8 cellular contexts compared by ENCODE assay signal in the genomic region with DNA sequence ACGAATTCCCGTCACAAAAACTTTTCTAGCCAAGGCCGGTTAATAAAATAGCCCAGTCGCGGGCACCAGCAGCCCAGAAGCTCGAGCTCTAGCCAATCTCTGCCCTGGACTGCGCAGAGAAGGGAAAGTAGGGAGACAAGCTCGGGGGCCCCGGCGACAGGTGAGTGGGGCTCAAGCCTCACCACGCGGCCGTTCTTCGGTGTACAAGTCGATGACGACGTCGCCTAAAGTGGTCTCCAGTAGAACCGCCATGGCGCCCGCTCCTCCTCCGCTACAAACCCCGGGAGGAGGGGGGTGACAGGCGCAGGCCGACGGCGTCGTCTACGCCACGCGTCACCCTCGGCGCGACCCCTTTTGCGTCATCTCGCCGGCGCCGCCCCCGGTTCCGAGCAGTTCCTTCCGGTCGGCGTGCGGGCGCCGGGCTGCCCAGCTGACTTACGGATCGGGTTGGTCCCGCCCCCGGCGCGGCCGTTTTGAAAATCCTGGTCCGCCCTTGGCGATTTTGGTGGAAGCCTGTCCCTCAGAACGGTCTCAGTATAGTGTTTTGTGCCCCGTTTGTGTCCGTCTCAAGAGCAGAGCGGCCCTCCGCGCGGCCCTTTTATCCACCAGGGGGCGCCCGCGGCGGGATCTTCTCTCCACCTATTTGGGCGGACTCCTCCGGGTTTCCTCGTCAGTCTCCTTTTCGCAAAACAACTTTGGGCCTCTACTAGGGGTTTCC. TPM values are rescaled to one million over a fixed set of nuclear protein-coding genes. Genes with fewer than 3 reads are reported as not detected.
DNase-seq lines count a peak whose midpoint lies in the region; ATAC-seq and TF ChIP-seq lines count a peak whose summit lies in the region.

A gene with protein sequence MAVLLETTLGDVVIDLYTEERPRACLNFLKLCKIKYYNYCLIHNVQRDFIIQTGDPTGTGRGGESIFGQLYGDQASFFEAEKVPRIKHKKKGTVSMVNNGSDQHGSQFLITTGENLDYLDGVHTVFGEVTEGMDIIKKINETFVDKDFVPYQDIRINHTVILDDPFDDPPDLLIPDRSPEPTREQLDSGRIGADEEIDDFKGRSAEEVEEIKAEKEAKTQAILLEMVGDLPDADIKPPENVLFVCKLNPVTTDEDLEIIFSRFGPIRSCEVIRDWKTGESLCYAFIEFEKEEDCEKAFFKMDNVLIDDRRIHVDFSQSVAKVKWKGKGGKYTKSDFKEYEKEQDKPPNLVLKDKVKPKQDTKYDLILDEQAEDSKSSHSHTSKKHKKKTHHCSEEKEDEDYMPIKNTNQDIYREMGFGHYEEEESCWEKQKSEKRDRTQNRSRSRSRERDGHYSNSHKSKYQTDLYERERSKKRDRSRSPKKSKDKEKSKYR (minus strand): TSS at position 290 of the 718 bp plus-strand sequence. CDS start 38 bp downstream, at position 252.

- H3K9me3 ChIP-seq in right atrium auricular region (no peaks in the 10 kb centered on the region), vagina (no peaks in the 10 kb centered on the region)

- DNase-seq in NCI-H1694 (lab: John Stamatoyannopoulos, UW) (peak; percentile 78), T-helper 2 cell (peak; percentile 93 to 98 (median 94)), anterior cingulate cortex (lab: John Stamatoyannopoulos, UW) (peak; percentile 59 to 96 (median 92)), right atrium auricular region (ENCODE audit: low spot score) (peak; percentile 98), putamen (ENCODE audit: low spot score) (peak; percentile 94), vagina (ENCODE audit: extremely low spot score in 2 of 2) (peak in 1 of 2 donors; percentile 94)

- H3K27ac ChIP-seq in right atrium auricular region (peak within 1 kb of the TSS; percentile 93 to 96), vagina (peak within 1 kb of the TSS; percentile 96)

- H3K4me3 ChIP-seq in right atrium auricular region (peak within 1 kb of the TSS; percentile 80 to 86), vagina (peak within 1 kb of the TSS; percentile 89 to 92)

- peak in 1 of 2 donors; percentile 78 for TF ChIP-seq POLR2A in vagina (IDR thresholded peaks at IDR 0.05)

- peaks cover 0 to 32% of the 10 kb centered on the region in 2 donors for H3K4me1 ChIP-seq in right atrium auricular region
- H3K4me1 ChIP-seq in vagina: peaks cover 31% of the 10 kb centered on the region

- intact Hi-C loops in vagina (cut with DNase I): no loop called here

- H3K36me3 ChIP-seq in right atrium auricular region (peaks cover under 1% of the 10 kb centered on the region), vagina (peaks cover 0 to 2% of the 10 kb centered on the region in 2 donors)

- H3K27me3 ChIP-seq in right atrium auricular region (no peaks in the 10 kb centered on the region), vagina (no peaks in the 10 kb centered on the region)

- TF ChIP-seq CTCF in right atrium auricular region (IDR thresholded peaks at IDR 0.05) (peak; percentile 74 to 83), vagina (IDR thresholded peaks at IDR 0.05) (peak; percentile 55 to 95 (median 82))

- ATAC-seq in GM18498 (IDR thresholded peaks at IDR 0.05; ENCODE audit: unreplicated experiment): peak; percentile 90
- peak; percentile 92 for ATAC-seq in HG02885 (IDR thresholded peaks at IDR 0.05; ENCODE audit: poor library complexity, unreplicated experiment)

RNA-seq across cellular contexts. Expression of the gene that starts here (rescaled TPM):
- total RNA-seq in right atrium auricular region (10 to 100 TPM; 14.6 to 17.0 TPM), vagina (20.1 TPM)
